25 cellular contexts compared by ENCODE assay signal in genomic region chr5:1823381-1824034, GRCh38. TPM values are rescaled to one million over a fixed set of nuclear protein-coding genes. Genes with fewer than 3 reads are reported as not detected.
"Had no signal": no experiment of that assay in that cellular context is flagged by ENCODE, and none has a peak within 500 bp of the region (broad histone marks: within the 10 kb centered on the region; RNA-seq: fewer than 3 reads in every experiment).

No MANE protein-coding gene starts in this region.

- H3K27ac ChIP-seq: SK-N-MC, VCaP had no signal

- DNase-seq: activated CD4-positive, alpha-beta T cell treated with anti-CD3 and anti-CD28 coated beads for 4 hours; activated CD8-positive, alpha-beta memory T cell treated with anti-CD3 and anti-CD28 coated beads, Interleukin-2, amount 50 U/mL, for 4 hours; activated CD8-positive, alpha-beta T cell treated with anti-CD3 and anti-CD28 coated beads for 36 hours; activated naive CD4-positive, alpha-beta T cell; activated T-cell treated with anti-CD3 and anti-CD28 coated beads, Interleukin-2, amount 50 U/mL, for 72 hours; amygdala; KG1; NCI-H1048; NCI-H146; NCI-H187 treated with DMSO at 0.1 percent for 48 hours; NCI-H2081 treated with DMSO at 0.1 percent for 48 hours; NCI-H446; NCI-H524; T-helper 1 cell had no signal

- H3K27me3 Mint-ChIP-seq: activated CD8-positive, alpha-beta T cell treated with anti-CD3 and anti-CD28 coated beads for 36 hours; activated naive CD8-positive, alpha-beta T cell; brain had no signal

- H3K4me3 ChIP-seq: SK-N-MC had no signal

- H3K4me3 Mint-ChIP-seq: activated CD8-positive, alpha-beta T cell treated with anti-CD3 and anti-CD28 coated beads for 36 hours; activated naive CD8-positive, alpha-beta T cell; activated T-cell treated with anti-CD3 and anti-CD28 coated beads, Interleukin-2, amount 50 U/mL, for 72 hours; brain had no signal

- H3K9me3 Mint-ChIP-seq: activated CD8-positive, alpha-beta T cell treated with anti-CD3 and anti-CD28 coated beads for 36 hours; activated T-cell treated with anti-CD3 and anti-CD28 coated beads, Interleukin-2, amount 50 U/mL, for 72 hours; activated T-helper 2 cell treated with anti-CD3 and anti-CD28 coated beads, Interferon-gamma antibody, Interleukin-2, Interleukin-4, amounts not matched to agents 10 μg/mL and 5 μg/mL and 100 μg/mL, durations not matched to agents 14 hours and 24 hours and 36 hours had no signal

- FAIRE-seq: astrocyte, RCC 7860 had no signal

- H3K4me1 Mint-ChIP-seq: brain had no signal

- H3K27ac Mint-ChIP-seq: activated CD8-positive, alpha-beta T cell treated with anti-CD3 and anti-CD28 coated beads for 36 hours; activated naive CD8-positive, alpha-beta T cell; activated T-cell treated with anti-CD3 and anti-CD28 coated beads, Interleukin-2, amount 50 U/mL, for 72 hours; activated T-helper 2 cell treated with anti-CD3 and anti-CD28 coated beads, Interferon-gamma antibody, Interleukin-2, Interleukin-4, amounts not matched to agents 10 μg/mL and 5 μg/mL and 100 μg/mL, durations not matched to agents 14 hours and 24 hours and 36 hours; brain had no signal

- ATAC-seq: activated CD4-positive, CD25-positive, alpha-beta regulatory T cell treated with anti-CD3 and anti-CD28 coated beads, Interleukin-2, amount 50 U/mL, for 24 hours; activated CD8-positive, alpha-beta T cell treated with anti-CD3 and anti-CD28 coated beads for 36 hours; activated T-cell treated with anti-CD3 and anti-CD28 coated beads, Interleukin-2, amount 50 U/mL, for 72 hours had no signal

RNA-seq across cellular contexts. Expression of gene IRX4, which starts 59.2 kb away (rescaled TPM):
- total RNA-seq: activated CD8-positive, alpha-beta T cell treated with anti-CD3 and anti-CD28 coated beads for 36 hours; activated T-cell treated with anti-CD3 and anti-CD28 coated beads, Interleukin-2, amount 50 U/mL, for 72 hours; activated T-helper 2 cell treated with anti-CD3 and anti-CD28 coated beads, Interferon-gamma antibody, Interleukin-2, Interleukin-4, amounts not matched to agents 10 μg/mL and 5 μg/mL and 100 μg/mL, durations not matched to agents 14 hours and 24 hours and 36 hours; LHCN-M2; M059J; T-helper 2 cell treated with Interferon-gamma antibody and Interleukin-4, amounts not matched to agents 100 ng/mL and 5 ng/mL, for 36 hours had no signal
